In genomic region chr2:74205586-74205985, GRCh38 we compare ENCODE assay signal across 1 cellular context.
A peak's percentile ranks its signal among the peaks of the same experiment; 100 is the strongest.
TF ChIP-seq lines count a peak whose summit lies in the region.

No MANE protein-coding gene starts in this region.

TF ChIP-seq in H1, 55 proteins besides CTCF, POLR2A, EP300 and RAD21:
- TF ChIP-seq RFX5 (IDR thresholded peaks at IDR 0.05; ENCODE audit: borderline replicate concordance, low read depth, low read length): no peak
- peak; percentile 44; the same call in 1 of the 2 replicates for TF ChIP-seq POLR2AphosphoS5 (IDR thresholded peaks at IDR 0.05; ENCODE audit: low read depth, low read length)
